Comparison of ENCODE assay signal across 33 cellular contexts in the genomic region with DNA sequence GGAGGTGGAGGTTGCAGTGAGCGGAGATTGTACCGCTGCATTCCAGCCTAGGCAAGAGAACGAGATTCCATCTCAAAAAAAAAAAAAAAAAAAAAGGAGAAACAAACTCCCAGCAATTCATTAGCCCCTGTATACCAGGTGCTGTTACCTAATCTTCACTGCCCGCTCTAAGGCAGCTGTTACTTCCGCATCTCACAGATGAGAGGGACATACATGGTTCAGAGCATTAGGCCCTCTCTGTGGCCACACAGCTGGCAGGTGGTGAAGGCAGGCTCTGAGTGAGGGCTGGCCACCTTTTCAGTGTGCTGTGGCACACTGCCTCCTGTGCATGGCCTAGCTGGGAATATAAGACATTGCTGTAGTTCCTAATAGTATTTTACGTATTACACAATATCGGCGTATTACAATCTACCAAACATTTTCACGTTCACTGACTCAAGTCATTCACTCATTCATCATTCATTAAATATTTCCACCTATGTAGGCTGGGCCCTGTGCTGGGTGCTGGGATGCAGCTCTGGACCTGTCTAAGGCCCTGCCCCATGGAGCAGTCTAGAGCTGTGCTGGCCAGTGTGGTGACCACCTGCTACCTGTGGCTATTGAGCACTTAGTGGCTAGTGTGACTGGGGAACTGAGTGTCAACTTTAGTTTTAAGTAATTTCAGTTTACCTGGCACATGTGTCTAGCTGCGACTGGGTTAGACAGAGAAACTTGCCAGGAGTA. TPM values are rescaled to one million over a fixed set of nuclear protein-coding genes. Genes with fewer than 3 reads are reported as not detected.
DNase-seq lines count a peak whose midpoint lies in the region; ATAC-seq and TF ChIP-seq lines count a peak whose summit lies in the region.
"Had no signal": no experiment of that assay in that cellular context is flagged by ENCODE, and none has a peak within 500 bp of the region (broad histone marks: within the 10 kb centered on the region; RNA-seq: fewer than 3 reads in every experiment).

No MANE protein-coding gene starts in this region.

- H3F3A ChIP-seq in MM.1S (ENCODE audit: insufficient read depth, low read length) = no peaks in the 10 kb centered on the region

- POLR2A ChIA-PET in activated naive CD8-positive, alpha-beta T cell treated with anti-CD3 and anti-CD28 coated beads, Interleukin-2, amount 10 ng/mL, durations not matched to agents 7 days and 5 days (lab: Charles Lee) = interaction anchor here (1.3 to 2.0 kb wide), 2 partner anchors 13 to 18 kb away, joined by 5 to 8 read pairs; no protein-coding TSS in a partner anchor

- H3K9me2 ChIP-seq in MM.1S (replicated peaks; ENCODE audit: insufficient read depth, low read length) = no peaks in the 10 kb centered on the region
- H3K9me2 ChIP-seq: SK-N-SH had no signal

- H4K20me1 ChIP-seq in MM.1S (ENCODE audit: insufficient read depth, low read length) = no peaks in the 10 kb centered on the region
- H4K20me1 ChIP-seq: BLaER1 treated with 17β-estradiol and CSF1 and Interleukin-3, amounts not matched to agents 10 nM and 100 nM had no signal

- TF ChIP-seq CTCF in left ventricle myocardium inferior (IDR thresholded peaks at IDR 0.05; ENCODE audit: borderline replicate concordance) (no peak), MM.1S (IDR thresholded peaks at IDR 0.05; ENCODE audit: low read length) (no peak)

- no peaks in the 10 kb centered on the region for H3K79me2 ChIP-seq in MM.1S (ENCODE audit: low read length)

- H3K9me3 Mint-ChIP-seq in activated naive CD8-positive, alpha-beta T cell treated with anti-CD3 and anti-CD28 coated beads, Interleukin-2, amount 10 ng/mL, durations not matched to agents 7 days and 5 days = no peaks in the 10 kb centered on the region
- H3K9me3 Mint-ChIP-seq in stimulated activated naive B cell treated with anti-CD40 and anti-IgM and Interleukin-4, amounts not matched to agents 10 μg/mL and 1 μg/mL and 100 μg/mL, for 72 hours = no peaks in the 10 kb centered on the region
- H3K9me3 Mint-ChIP-seq: activated naive CD4-positive, alpha-beta T cell treated with anti-CD3 and anti-CD28 coated beads, Interleukin-2, amount 50 U/mL, for 24 hours; GM23338; HFFc6; immature natural killer cell had no signal

- ATAC-seq in left ventricle myocardium superior = no peak
- no peak for ATAC-seq in activated naive CD8-positive, alpha-beta T cell treated with anti-CD3 and anti-CD28 coated beads, Interleukin-2, amount 10 ng/mL, durations not matched to agents 7 days and 5 days (ENCODE audit: low read depth)
- ATAC-seq in stimulated activated naive B cell treated with anti-CD40 and anti-IgM and Interleukin-4, amounts not matched to agents 10 μg/mL and 1 μg/mL and 100 μg/mL, for 72 hours (replicated peaks) = no peak
- ATAC-seq in HG02884 (IDR thresholded peaks at IDR 0.05; ENCODE audit: unreplicated experiment) = no peak
- ATAC-seq: activated CD8-positive, alpha-beta memory T cell treated with anti-CD3 and anti-CD28 coated beads, Interleukin-2, amount 10 ng/mL, durations not matched to agents 7 days and 5 days; gastroesophageal sphincter; GM23338; left colon; PC-3 had no signal

- H3K4me3 ChIP-seq in left ventricle myocardium inferior (no peak overlapping the region), MM.1S (ENCODE audit: low read length) (no peak overlapping the region)
- H3K4me3 ChIP-seq: ascending aorta; BLaER1 treated with 17β-estradiol and CSF1 and Interleukin-3, amounts not matched to agents 10 nM and 100 nM; coronary artery; gastroesophageal sphincter; GM23338; prostate gland; suprapubic skin had no signal

- no peak overlapping the region for H3K4me2 ChIP-seq in MM.1S (ENCODE audit: low read depth, low read length)
- H3K4me2 ChIP-seq: BLaER1 treated with 17β-estradiol and CSF1 and Interleukin-3, amounts not matched to agents 10 nM and 100 nM; GM23338; SK-N-SH had no signal

- H3K27ac ChIP-seq in left ventricle myocardium inferior (replicated peaks) = peak overlapping the region; percentile 91
- H3K27ac ChIP-seq in MM.1S (ENCODE audit: low read length) = peak overlapping the region; percentile 4; the same call in 1 of the 2 replicates
- H3K27ac ChIP-seq: BLaER1 treated with 17β-estradiol and CSF1 and Interleukin-3, amounts not matched to agents 10 nM and 100 nM; prostate gland; suprapubic skin had no signal

- H3K27ac Mint-ChIP-seq in activated naive CD8-positive, alpha-beta T cell treated with anti-CD3 and anti-CD28 coated beads, Interleukin-2, amount 10 ng/mL, durations not matched to agents 7 days and 5 days = peak overlapping the region; percentile 67
- H3K27ac Mint-ChIP-seq in stimulated activated naive B cell treated with anti-CD40 and anti-IgM and Interleukin-4, amounts not matched to agents 10 μg/mL and 1 μg/mL and 100 μg/mL, for 72 hours = peak overlapping the region; percentile 31
- H3K27ac Mint-ChIP-seq: activated CD8-positive, alpha-beta memory T cell treated with anti-CD3 and anti-CD28 coated beads, Interleukin-2, amount 10 ng/mL, durations not matched to agents 7 days and 5 days; activated naive CD4-positive, alpha-beta T cell treated with anti-CD3 and anti-CD28 coated beads, Interleukin-2, amount 50 U/mL, for 24 hours; GM23338; HFFc6; immature natural killer cell had no signal

- H3K4me3 Mint-ChIP-seq in activated naive CD8-positive, alpha-beta T cell treated with anti-CD3 and anti-CD28 coated beads, Interleukin-2, amount 10 ng/mL, durations not matched to agents 7 days and 5 days = no peak overlapping the region
- H3K4me3 Mint-ChIP-seq in stimulated activated naive B cell treated with anti-CD40 and anti-IgM and Interleukin-4, amounts not matched to agents 10 μg/mL and 1 μg/mL and 100 μg/mL, for 72 hours = no peak overlapping the region
- H3K4me3 Mint-ChIP-seq: activated CD8-positive, alpha-beta memory T cell treated with anti-CD3 and anti-CD28 coated beads, Interleukin-2, amount 10 ng/mL, durations not matched to agents 7 days and 5 days; activated naive CD4-positive, alpha-beta T cell treated with anti-CD3 and anti-CD28 coated beads, Interleukin-2, amount 50 U/mL, for 24 hours; GM23338; HFFc6 had no signal

- DNase-seq in left ventricle myocardium inferior (no peak), left ventricle myocardium superior (no peak), MM.1S (no peak), nucleus accumbens (lab: John Stamatoyannopoulos, UW) (no peak), NCI-H446 (lab: John Stamatoyannopoulos, UW) (no peak)
- no peak for DNase-seq in activated naive CD8-positive, alpha-beta T cell treated with anti-CD3 and anti-CD28 coated beads, Interleukin-2, amount 10 ng/mL, durations not matched to agents 7 days and 5 days
- no peak for DNase-seq in stimulated activated naive B cell treated with anti-CD40 and anti-IgM and Interleukin-4, amounts not matched to agents 10 μg/mL and 1 μg/mL and 100 μg/mL, for 72 hours
- DNase-seq: activated CD4-positive, alpha-beta T cell treated with anti-CD3 and anti-CD28 coated beads, Interleukin-2, amount 50 U/mL, for 1 hour; activated CD4-positive, CD25-positive, alpha-beta regulatory T cell; activated CD8-positive, alpha-beta memory T cell treated with anti-CD3 and anti-CD28 coated beads, Interleukin-2, amount 10 ng/mL, durations not matched to agents 7 days and 5 days; activated T-cell treated with anti-CD3 and anti-CD28 coated beads, Interleukin-2, amount 50 U/mL, for 48 hours; Calu3; caudate nucleus; effector CD8-positive, alpha-beta T cell; HFFc6; immature natural killer cell; Karpas-422; left colon; NCI-H1417 treated with DMSO at 0.1 percent for 48 hours; NCI-H2029 treated with DMSO at 0.1 percent for 48 hours; NCI-H524 treated with DMSO at 0.1 percent for 48 hours; PC-3; SK-N-SH; stimulated activated CD4-positive, alpha-beta T cell treated with anti-CD3 and anti-CD28 coated beads, Interleukin-4, amount 100 ng/mL, for 4 hours had no signal

- no peak overlapping the region for H3K9ac ChIP-seq in MM.1S (ENCODE audit: low read length)
- H3K9ac ChIP-seq: BLaER1 treated with 17β-estradiol and CSF1 and Interleukin-3, amounts not matched to agents 10 nM and 100 nM; SK-N-SH had no signal

- intact Hi-C loops in left ventricle myocardium inferior (cut with micrococcal nuclease) = no loop called here
- intact Hi-C loops in left ventricle myocardium superior (cut with micrococcal nuclease) = no loop called here

- H3K36me3 Mint-ChIP-seq in activated naive CD8-positive, alpha-beta T cell treated with anti-CD3 and anti-CD28 coated beads, Interleukin-2, amount 10 ng/mL, durations not matched to agents 7 days and 5 days = no peaks in the 10 kb centered on the region
- H3K36me3 Mint-ChIP-seq in stimulated activated naive B cell treated with anti-CD40 and anti-IgM and Interleukin-4, amounts not matched to agents 10 μg/mL and 1 μg/mL and 100 μg/mL, for 72 hours = no peaks in the 10 kb centered on the region
- H3K36me3 Mint-ChIP-seq: activated CD8-positive, alpha-beta memory T cell treated with anti-CD3 and anti-CD28 coated beads, Interleukin-2, amount 10 ng/mL, durations not matched to agents 7 days and 5 days; activated naive CD4-positive, alpha-beta T cell treated with anti-CD3 and anti-CD28 coated beads, Interleukin-2, amount 50 U/mL, for 24 hours; immature natural killer cell had no signal

- H3K4me1 ChIP-seq in left ventricle myocardium inferior = peaks cover 51% of the 10 kb centered on the region
- peaks cover 13% of the 10 kb centered on the region for H3K4me1 ChIP-seq in MM.1S (ENCODE audit: low read length)
- H3K4me1 ChIP-seq: prostate gland had no signal

- H2AFZ ChIP-seq in MM.1S (ENCODE audit: low read length) = no peak overlapping the region
- H2AFZ ChIP-seq: GM23338 had no signal

- H3K4me1 Mint-ChIP-seq in activated naive CD8-positive, alpha-beta T cell treated with anti-CD3 and anti-CD28 coated beads, Interleukin-2, amount 10 ng/mL, durations not matched to agents 7 days and 5 days = peaks cover 20% of the 10 kb centered on the region
- peaks cover 10 to 17% of the 10 kb centered on the region in 2 donors for H3K4me1 Mint-ChIP-seq in stimulated activated naive B cell treated with anti-CD40 and anti-IgM and Interleukin-4, amounts not matched to agents 10 μg/mL and 1 μg/mL and 100 μg/mL, for 72 hours

- no peaks in the 10 kb centered on the region for H3K27me3 ChIP-seq in left ventricle myocardium inferior (ENCODE audit: low read depth)
- H3K27me3 ChIP-seq in MM.1S (replicated peaks; ENCODE audit: insufficient read depth, low read length) = no peaks in the 10 kb centered on the region
- H3K27me3 ChIP-seq: ascending aorta; BLaER1 treated with 17β-estradiol and CSF1 and Interleukin-3, amounts not matched to agents 10 nM and 100 nM; gastroesophageal sphincter; suprapubic skin had no signal

- no peaks in the 10 kb centered on the region for H3K9me3 ChIP-seq in left ventricle myocardium inferior (replicated peaks)
- no peaks in the 10 kb centered on the region for H3K9me3 ChIP-seq in MM.1S (replicated peaks; ENCODE audit: insufficient read depth, low read length)
- H3K9me3 ChIP-seq: ascending aorta; BLaER1 treated with 17β-estradiol and CSF1 and Interleukin-3, amounts not matched to agents 10 nM and 100 nM; gastroesophageal sphincter; prostate gland; SK-N-SH; suprapubic skin had no signal

- H3K27me3 Mint-ChIP-seq in activated naive CD8-positive, alpha-beta T cell treated with anti-CD3 and anti-CD28 coated beads, Interleukin-2, amount 10 ng/mL, durations not matched to agents 7 days and 5 days = no peaks in the 10 kb centered on the region
- H3K27me3 Mint-ChIP-seq in stimulated activated naive B cell treated with anti-CD40 and anti-IgM and Interleukin-4, amounts not matched to agents 10 μg/mL and 1 μg/mL and 100 μg/mL, for 72 hours = peaks cover 0 to 7% of the 10 kb centered on the region in 2 donors
- H3K27me3 Mint-ChIP-seq: activated CD8-positive, alpha-beta memory T cell treated with anti-CD3 and anti-CD28 coated beads, Interleukin-2, amount 10 ng/mL, durations not matched to agents 7 days and 5 days; activated naive CD4-positive, alpha-beta T cell treated with anti-CD3 and anti-CD28 coated beads, Interleukin-2, amount 50 U/mL, for 24 hours had no signal

- peaks cover 3% of the 10 kb centered on the region for H3K36me3 ChIP-seq in left ventricle myocardium inferior
- no peaks in the 10 kb centered on the region for H3K36me3 ChIP-seq in MM.1S (replicated peaks; ENCODE audit: insufficient read depth, low read length)
- H3K36me3 ChIP-seq: BLaER1 treated with 17β-estradiol and CSF1 and Interleukin-3, amounts not matched to agents 10 nM and 100 nM; prostate gland; suprapubic skin had no signal

RNA-seq across cellular contexts. Expression of a gene that starts 35.8 kb away (rescaled TPM):
- total RNA-seq in left ventricle myocardium inferior = 187 TPM
- 115 TPM for total RNA-seq in left ventricle myocardium superior
- 10 to 100 TPM; 63.2 to 65.5 TPM for total RNA-seq in activated naive CD8-positive, alpha-beta T cell treated with anti-CD3 and anti-CD28 coated beads, Interleukin-2, amount 10 ng/mL, durations not matched to agents 7 days and 5 days
